Comparison of ENCODE assay signal across 15 cellular contexts in genomic region chr2:85591563-85591962, GRCh38. TPM values are rescaled to one million over a fixed set of nuclear protein-coding genes. Genes with fewer than 3 reads are reported as not detected.
DNase-seq lines count a peak whose midpoint lies in the region; ATAC-seq and TF ChIP-seq lines count a peak whose summit lies in the region.
"Had no signal": no experiment of that assay in that cellular context is flagged by ENCODE, and none has a peak within 500 bp of the region (broad histone marks: within the 10 kb centered on the region; RNA-seq: fewer than 3 reads in every experiment).

No MANE protein-coding gene starts in this region.

- no peaks in the 10 kb centered on the region for H3K36me3 Mint-ChIP-seq in activated naive CD4-positive, alpha-beta T cell treated with anti-CD3 and anti-CD28 coated beads, Interleukin-2, amount 50 U/mL, for 24 hours
- H3K36me3 Mint-ChIP-seq in activated naive CD4-positive, alpha-beta T cell treated with anti-CD3 and anti-CD28 coated beads, Interleukin-2, amount 50 U/mL, for 72 hours: peaks cover 13 to 16% of the 10 kb centered on the region in 2 donors

- peak overlapping the region; percentile 65 for H3K27ac Mint-ChIP-seq in activated naive CD4-positive, alpha-beta T cell treated with anti-CD3 and anti-CD28 coated beads, Interleukin-2, amount 50 U/mL, for 24 hours
- no peak overlapping the region for H3K27ac Mint-ChIP-seq in activated naive CD4-positive, alpha-beta T cell treated with anti-CD3 and anti-CD28 coated beads, Interleukin-2, amount 50 U/mL, for 72 hours
- H3K27ac Mint-ChIP-seq: activated CD8-positive, alpha-beta T cell treated with anti-CD3 and anti-CD28 coated beads, Interleukin-2, amount 10 ng/mL, durations not matched to agents 7 days and 5 days had no signal

- H3K27me3 Mint-ChIP-seq in activated naive CD4-positive, alpha-beta T cell treated with anti-CD3 and anti-CD28 coated beads, Interleukin-2, amount 50 U/mL, for 24 hours: no peaks in the 10 kb centered on the region

- no peak overlapping the region for H3K4me3 Mint-ChIP-seq in activated naive CD4-positive, alpha-beta T cell treated with anti-CD3 and anti-CD28 coated beads, Interleukin-2, amount 50 U/mL, for 24 hours
- H3K4me3 Mint-ChIP-seq: activated CD8-positive, alpha-beta T cell treated with anti-CD3 and anti-CD28 coated beads, Interleukin-2, amount 10 ng/mL, durations not matched to agents 7 days and 5 days had no signal

- ATAC-seq in activated naive CD4-positive, alpha-beta T cell treated with anti-CD3 and anti-CD28 coated beads, Interleukin-2, amount 50 U/mL, for 72 hours: no peak
- ATAC-seq in HG03108 (IDR thresholded peaks at IDR 0.05; ENCODE audit: unreplicated experiment) (no peak), HG03469 (IDR thresholded peaks at IDR 0.05; ENCODE audit: unreplicated experiment) (no peak)
- ATAC-seq: activated CD8-positive, alpha-beta T cell treated with anti-CD3 and anti-CD28 coated beads, Interleukin-2, amount 10 ng/mL, durations not matched to agents 7 days and 5 days; SK-N-SH treated with all-trans-retinoic acid at 6 μM for 48 hours had no signal

- intact Hi-C loops in esophagus muscularis mucosa (cut with DNase I): loop anchor here (5.0 kb wide), 1 partner anchor 44 kb away; no protein-coding TSS in a partner anchor
- intact Hi-C loops in tibial artery (cut with DNase I; ENCODE audit: low total_unique reads): no loop called here

- TF ChIP-seq EP300 in esophagus muscularis mucosa (IDR thresholded peaks at IDR 0.05): no peak

- no peak for TF ChIP-seq CTCF in esophagus muscularis mucosa (IDR thresholded peaks at IDR 0.05)
- TF ChIP-seq CTCF in neutrophil (IDR thresholded peaks at IDR 0.05): no peak
- TF ChIP-seq CTCF in tibial artery (IDR thresholded peaks at IDR 0.05): no peak

- H3K36me3 ChIP-seq in esophagus muscularis mucosa (peaks cover 0 to 7% (median 3%) of the 10 kb centered on the region in 4 donors), neutrophil (peaks cover 1% of the 10 kb centered on the region), tibial artery (peaks cover 0 to 1% (median under 1%) of the 10 kb centered on the region in 3 donors)

- DNase-seq in activated naive CD4-positive, alpha-beta T cell treated with anti-CD3 and anti-CD28 coated beads, Interleukin-2, amount 50 U/mL, for 72 hours (ENCODE audit: low spot score in 2 of 2): no peak
- DNase-seq in esophagus muscularis mucosa (ENCODE audit: extremely low spot score) (no peak), tibial artery (no peak), AG08395 (ENCODE audit: low spot score) (no peak)
- DNase-seq: activated CD8-positive, alpha-beta T cell treated with anti-CD3 and anti-CD28 coated beads, Interleukin-2, amount 10 ng/mL, durations not matched to agents 7 days and 5 days; activated gamma-delta T cell; central memory CD4-positive, alpha-beta T cell; hypothalamus had no signal

- peaks cover 73 to 80% (median 75%) of the 10 kb centered on the region in 4 donors for H3K4me1 ChIP-seq in esophagus muscularis mucosa
- H3K4me1 ChIP-seq in neutrophil (ENCODE audit: control insufficient read depth in 1 of 2, insufficient read depth in 1 of 2, low read depth in 1 of 2, low read length in 1 of 2): peaks cover 60 to 76% of the 10 kb centered on the region in 2 experiments
- peaks cover 0 to 63% (median 42%) of the 10 kb centered on the region in 4 donors for H3K4me1 ChIP-seq in tibial artery

- no peaks in the 10 kb centered on the region for H3K9me3 ChIP-seq in esophagus muscularis mucosa
- H3K9me3 ChIP-seq in neutrophil: no peaks in the 10 kb centered on the region
- no peaks in the 10 kb centered on the region for H3K9me3 ChIP-seq in tibial artery

- peak overlapping the region; percentile 59 to 91 (median 70) for H3K27ac ChIP-seq in esophagus muscularis mucosa (replicated peaks in 1 of 4)
- peak overlapping the region; percentile 79 for H3K27ac ChIP-seq in neutrophil
- peak overlapping the region; percentile 52 to 64 for H3K27ac ChIP-seq in tibial artery
- H3K27ac ChIP-seq: 22Rv1 had no signal

- H3K4me1 Mint-ChIP-seq in activated naive CD4-positive, alpha-beta T cell treated with anti-CD3 and anti-CD28 coated beads, Interleukin-2, amount 50 U/mL, for 24 hours: peaks cover 51% of the 10 kb centered on the region

- 90% methylated on average over 10 of the region's 12 CpGs for WGBS in esophagus muscularis mucosa

- H3K4me3 ChIP-seq in esophagus muscularis mucosa (no peak overlapping the region), neutrophil (ENCODE audit: low read depth in 1 of 2, low read length in 1 of 2) (no peak overlapping the region), tibial artery (no peak overlapping the region)

- no peak for TF ChIP-seq POLR2A in esophagus muscularis mucosa (IDR thresholded peaks at IDR 0.05; ENCODE audit: low read depth)

- no peaks in the 10 kb centered on the region for H3K27me3 ChIP-seq in esophagus muscularis mucosa
- no peaks in the 10 kb centered on the region for H3K27me3 ChIP-seq in neutrophil
- H3K27me3 ChIP-seq in tibial artery: no peaks in the 10 kb centered on the region

- no peaks in the 10 kb centered on the region for H3K9me3 Mint-ChIP-seq in activated naive CD4-positive, alpha-beta T cell treated with anti-CD3 and anti-CD28 coated beads, Interleukin-2, amount 50 U/mL, for 24 hours
- H3K9me3 Mint-ChIP-seq in activated naive CD4-positive, alpha-beta T cell treated with anti-CD3 and anti-CD28 coated beads, Interleukin-2, amount 50 U/mL, for 72 hours: no peaks in the 10 kb centered on the region

RNA-seq across cellular contexts. Expression of gene RNF181, which starts 4.0 kb away (rescaled TPM):
- 100 to 1,000 TPM; 128 to 163 TPM for total RNA-seq in activated naive CD4-positive, alpha-beta T cell treated with anti-CD3 and anti-CD28 coated beads, Interleukin-2, amount 50 U/mL, for 72 hours
- 100 to 1,000 TPM; 133 to 142 (median 138) TPM for total RNA-seq in esophagus muscularis mucosa

RNA-seq across cellular contexts. Expression of gene VAMP5, which starts 7.3 kb away (rescaled TPM):
- 10 to 100 TPM; 50.6 to 68.0 TPM for total RNA-seq in activated naive CD4-positive, alpha-beta T cell treated with anti-CD3 and anti-CD28 coated beads, Interleukin-2, amount 50 U/mL, for 72 hours
- total RNA-seq in esophagus muscularis mucosa: 10 to 100 TPM; 35.6 to 50.7 (median 42.0) TPM
- total RNA-seq: osteocyte had no signal

RNA-seq across cellular contexts. Expression of gene TMEM150A, which starts 10.9 kb away (rescaled TPM):
- 1 to 10 TPM in 1 of 2 donors, under 1 TPM in 1; 0.91 to 3.1 TPM for total RNA-seq in activated naive CD4-positive, alpha-beta T cell treated with anti-CD3 and anti-CD28 coated beads, Interleukin-2, amount 50 U/mL, for 72 hours
- 10 to 100 TPM; 22.9 to 36.7 (median 27.5) TPM for total RNA-seq in esophagus muscularis mucosa

RNA-seq across cellular contexts. Expression of gene VAMP8, which starts 14.2 kb away (rescaled TPM):
- total RNA-seq in activated naive CD4-positive, alpha-beta T cell treated with anti-CD3 and anti-CD28 coated beads, Interleukin-2, amount 50 U/mL, for 72 hours: 100 to 1,000 TPM; 119 to 135 TPM
- 10 to 100 TPM in 2 of 4 donors, 1 to 10 TPM in 2; 4.8 to 15.6 (median 8.3) TPM for total RNA-seq in esophagus muscularis mucosa

RNA-seq across cellular contexts. Expression of gene C2orf68, which starts 20.3 kb away (rescaled TPM):
- 10 to 100 TPM; 28.8 to 38.9 TPM for total RNA-seq in activated naive CD4-positive, alpha-beta T cell treated with anti-CD3 and anti-CD28 coated beads, Interleukin-2, amount 50 U/mL, for 72 hours
- total RNA-seq in esophagus muscularis mucosa: 10 to 100 TPM in 3 of 4 donors, 1 to 10 TPM in 1; 9.1 to 25.7 (median 16.7) TPM

Comparison
In these comparisons a context has a peak if more than half of its experiments do, and no peak if none do; other contexts are left out.
1. RNA of gene TMEM150A, which starts 10.9 kb away (total RNA-seq): 22.9 to 36.7 TPM in esophagus muscularis mucosa; 0.91 to 3.1 TPM in activated naive CD4-positive, alpha-beta T cell treated with anti-CD3 and anti-CD28 coated beads, Interleukin-2, amount 50 U/mL, for 72 hours; every median in the first group is over 4 times any median in the second.
2. Peak in every context shown above with its lines, with median percentiles within 50 percentile points of each other: H3K27ac ChIP-seq.